Comparison of ENCODE assay signal across 7 cellular contexts in genomic region chr16:14999761-15000326, GRCh38. TPM values are rescaled to one million over a fixed set of nuclear protein-coding genes. Genes with fewer than 3 reads are reported as not detected.
DNase-seq lines count a peak whose midpoint lies in the region; ATAC-seq and TF ChIP-seq lines count a peak whose summit lies in the region.
"Not testable (repeated sequence)": the region's sequence is repeated elsewhere in the genome, so short reads cannot be mapped to it uniquely, and the experiment has no call there.

No MANE protein-coding gene starts in this region.

- H3K36me3 Mint-ChIP-seq in Calu3 (ENCODE audit: insufficient read depth, unreplicated experiment), result peaks cover 20% of the 10 kb centered on the region

- H3K9ac ChIP-seq in HCT116 (ENCODE audit: low read length), result not testable (repeated sequence)

- CTCF ChIA-PET in Calu3 (lab: Charles Lee); HCT116 (lab: Charles Lee); Panc1 (lab: Charles Lee): not testable (repeated sequence)

- not testable (repeated sequence) for H3K9me3 Mint-ChIP-seq in Calu3 (ENCODE audit: low read depth, unreplicated experiment)

- H2AFZ ChIP-seq in HCT116 (ENCODE audit: low read depth, low read length, poor library complexity, severe bottlenecking), result not testable (repeated sequence)

- WGBS in transverse colon (ENCODE audit: low coverage in 1 of 2), 2 donors, result 42 to 67% methylated on average over 3 of the region's 3 CpGs

- TF ChIP-seq POLR2A in HCT116 (IDR thresholded peaks at IDR 0.05; ENCODE audit: borderline replicate concordance, extremely low read depth, insufficient read depth, insufficient read length); transverse colon (IDR thresholded peaks at IDR 0.05): not testable (repeated sequence)

- H3K4me3 ChIP-seq in HCT116 (replicated peaks in 1 of 2; ENCODE audit: low read depth in 1 of 2, low read length in 2 of 2); Panc1 (ENCODE audit: low read depth in 2 of 2, low read length in 2 of 2); lower lobe of right lung; transverse colon: not testable (repeated sequence)

- POLR2A ChIA-PET in HCT116 (lab: Charles Lee); Panc1 (lab: Charles Lee): not testable (repeated sequence)

- H3K9me2 ChIP-seq in HCT116 (ENCODE audit: insufficient read depth), result not testable (repeated sequence)

- not testable (repeated sequence) for H3K27me3 Mint-ChIP-seq in Calu3 (ENCODE audit: unreplicated experiment)

- H3K27me3 ChIP-seq in HCT116 (ENCODE audit: insufficient read depth, low read length); Panc1 (ENCODE audit: control insufficient read depth, insufficient read depth, low read length); lower lobe of right lung (ENCODE audit: low read depth); transverse colon: not testable (repeated sequence)

- TF ChIP-seq RAD21 in HCT116 (IDR thresholded peaks at IDR 0.05; ENCODE audit: low read depth), result not testable (repeated sequence)

- intact Hi-C loops in Calu3 (cut with micrococcal nuclease; ENCODE audit: unreplicated experiment); HCT116 (cut with micrococcal nuclease); Panc1 (cut with micrococcal nuclease; ENCODE audit: unreplicated experiment); lower lobe of right lung (cut with DNase I); transverse colon (cut with DNase I; ENCODE audit: low total_unique reads): not testable (repeated sequence)

- RAD21 ChIA-PET in HCT116 (lab: Charles Lee; ENCODE audit: low non-redundant PET in 1 of 2, low total read pairs in 2 of 2, uncharacterized antibody in 2 of 2, unreplicated experiment in 2 of 2), result not testable (repeated sequence)

- not testable (repeated sequence) for ATAC-seq in HCT116, Panc1
- peak; percentile 28 to 29 for ATAC-seq in lower lobe of right lung

- H3K36me3 ChIP-seq in HCT116 (ENCODE audit: control insufficient read depth in 1 of 2, insufficient read depth in 2 of 2, low read length in 2 of 2) (peaks cover 5 to 17% of the 10 kb centered on the region in 2 experiments; a peak in 3 of 4 replicates), lower lobe of right lung (peaks cover 61% of the 10 kb centered on the region), transverse colon (peaks cover 0 to 26% (median 6%) of the 10 kb centered on the region in 4 donors)
- H3K36me3 ChIP-seq in Panc1 (ENCODE audit: control insufficient read depth, insufficient read depth, low read length), result not testable (repeated sequence)

- not testable (repeated sequence) for TF ChIP-seq EP300 in transverse colon (IDR thresholded peaks at IDR 0.05; ENCODE audit: low read depth)

- H4K20me1 ChIP-seq in HCT116 (ENCODE audit: insufficient read depth), result not testable (repeated sequence)

- DNase-seq in Calu3; HCT116 (ENCODE audit: low read depth, low spot score); Panc1 (ENCODE audit: low read depth, low spot score); lower lobe of right lung; transverse colon: not testable (repeated sequence)
- DNase-seq in epidermal melanocyte (ENCODE audit: insufficient read length, low spot score), result peak; percentile 1
- DNase-seq in islet precursor cell, result peak; percentile 22

- not testable (repeated sequence) for TF ChIP-seq CTCF in Calu3 (IDR thresholded peaks at IDR 0.05; ENCODE audit: unreplicated experiment); HCT116 (IDR thresholded peaks at IDR 0.05 in 2 of 3, conservative IDR thresholded peaks at IDR 0.05 in 1 of 3; ENCODE audit: borderline replicate concordance in 1 of 3, insufficient read depth in 1 of 3, low read depth in 2 of 3, low read length in 2 of 3); Panc1 (IDR thresholded peaks at IDR 0.05); lower lobe of right lung (IDR thresholded peaks at IDR 0.05); transverse colon (IDR thresholded peaks at IDR 0.05)

- in situ Hi-C loops in Panc1 (cut with HindIII; ENCODE audit: low pct_unique_long_range_greater_than_20kb, low sequenced_read_pairs); transverse colon (cut with MboI; ENCODE audit: low pct_ligation_motif_present in 1 of 4, low pct_unique_long_range_greater_than_20kb in 1 of 4, low sequenced_read_pairs in 3 of 4): not testable (repeated sequence)

- H3K27ac Mint-ChIP-seq in Calu3 (ENCODE audit: unreplicated experiment), result not testable (repeated sequence)

- H3K4me1 Mint-ChIP-seq in Calu3 (ENCODE audit: low read depth, unreplicated experiment), result peaks cover 20% of the 10 kb centered on the region

- peaks cover 16% of the 10 kb centered on the region for H3K79me2 ChIP-seq in HCT116 (ENCODE audit: insufficient read depth, low read length)

- not testable (repeated sequence) for H3K4me1 ChIP-seq in HCT116 (ENCODE audit: control insufficient read depth in 1 of 2, insufficient read depth in 2 of 2, low read length in 2 of 2); Panc1 (ENCODE audit: control insufficient read depth, insufficient read depth, low read length); lower lobe of right lung
- peaks cover 0 to 22% (median 3%) of the 10 kb centered on the region in 4 donors for H3K4me1 ChIP-seq in transverse colon

- BruUV-seq in Calu3 (replicated peaks; lab: Mats Ljungman, UMichigan) (TSS peak; percentile 6), HCT116 (replicated peaks; lab: Mats Ljungman, UMichigan) (TSS peak; percentile 24), Panc1 (replicated peaks; lab: Mats Ljungman, UMichigan) (TSS peak; percentile 35)

- H3K4me2 ChIP-seq in HCT116 (ENCODE audit: low read length), result not testable (repeated sequence)

- H3K9me3 ChIP-seq in HCT116 (ENCODE audit: control insufficient read depth in 1 of 2, insufficient read depth in 1 of 2, low read depth in 1 of 2, low read length in 2 of 2); Panc1 (ENCODE audit: control insufficient read depth, insufficient read depth, low read depth, low read length); lower lobe of right lung; transverse colon: not testable (repeated sequence)

- not testable (repeated sequence) for H3K27ac ChIP-seq in HCT116 (ENCODE audit: low read depth, low read length); Panc1 (ENCODE audit: low read length); lower lobe of right lung
- peak overlapping the region; percentile 54 to 71 (median 58) for H3K27ac ChIP-seq in transverse colon

- not testable (repeated sequence) for H3K4me3 Mint-ChIP-seq in Calu3 (ENCODE audit: low read depth, unreplicated experiment)

RNA-seq across cellular contexts. Expression of gene PDXDC1, which starts 25.0 kb away (rescaled TPM):
- total RNA-seq in Calu3 (2022) (171 and 172 TPM in 2 replicates), HCT116 (2021; ENCODE audit: unreplicated experiment) (94.3 TPM), Panc1 (2021; ENCODE audit: unreplicated experiment) (103 TPM), lower lobe of right lung (103 TPM), transverse colon (100 to 1,000 TPM in 3 of 4 donors, 10 to 100 TPM in 1; 95.8 to 162 (median 133) TPM)
- 59.8 and 65.3 TPM in 2 replicates for polyA plus RNA-seq in HCT116 (2012)
- polyA plus RNA-seq in Panc1 (2012; ENCODE audit: insufficient read length), result 73.7 TPM

RNA-seq across cellular contexts. Expression of gene NTAN1, which starts 56.0 kb away (rescaled TPM):
- 22.7 and 25.0 TPM in 2 replicates for total RNA-seq in Calu3 (2022)
- 34.4 TPM for total RNA-seq in HCT116 (2021; ENCODE audit: unreplicated experiment)
- polyA plus RNA-seq in HCT116 (2012), result 40.0 and 43.9 TPM in 2 replicates
- total RNA-seq in Panc1 (2021; ENCODE audit: unreplicated experiment), result 71.5 TPM
- polyA plus RNA-seq in Panc1 (2012; ENCODE audit: insufficient read length), result 52.9 TPM
- 40.7 TPM for total RNA-seq in lower lobe of right lung
- 10 to 100 TPM; 44.4 to 76.7 (median 51.0) TPM for total RNA-seq in transverse colon
